Comparison of ENCODE assay signal across 9 cellular contexts in the genomic region with DNA sequence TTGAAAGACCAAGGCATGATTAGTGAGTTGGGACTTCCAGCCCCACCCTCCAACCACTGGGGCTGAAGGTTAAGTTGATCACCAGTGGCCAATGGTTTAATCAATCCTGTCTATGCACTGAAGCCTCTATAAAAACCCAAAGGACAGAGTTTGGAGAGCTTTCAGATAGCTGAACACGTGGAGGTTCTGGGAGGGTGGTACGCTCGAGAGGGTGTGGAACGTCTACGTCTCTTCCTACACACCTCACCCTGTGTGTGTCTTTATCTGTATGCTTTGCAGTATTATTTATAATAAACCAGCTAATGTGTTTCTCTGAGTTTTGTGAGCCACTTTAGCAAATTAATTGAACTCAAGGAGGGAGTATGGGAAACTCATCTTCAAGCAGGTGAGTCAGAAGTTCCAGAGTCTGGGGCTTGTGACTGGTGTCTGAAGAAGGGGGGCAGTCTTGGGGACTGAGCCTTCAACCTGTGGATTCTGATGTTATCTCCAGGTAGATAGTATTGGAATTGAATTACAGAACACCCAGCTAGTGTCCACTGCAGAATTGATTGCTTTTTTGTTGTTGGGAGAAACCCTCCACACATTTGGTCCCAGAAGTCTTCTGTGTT. TPM values are rescaled to one million over a fixed set of nuclear protein-coding genes. Genes with fewer than 3 reads are reported as not detected.
DNase-seq lines count a peak whose midpoint lies in the region; ATAC-seq and TF ChIP-seq lines count a peak whose summit lies in the region.
"Had no signal": no experiment of that assay in that cellular context is flagged by ENCODE, and none has a peak within 500 bp of the region (broad histone marks: within the 10 kb centered on the region; RNA-seq: fewer than 3 reads in every experiment).

No MANE protein-coding gene starts in this region.

- peaks cover 22% of the 10 kb centered on the region for H3K4me1 Mint-ChIP-seq in Caco-2 (ENCODE audit: low read depth, unreplicated experiment)
- peaks cover 75% of the 10 kb centered on the region for H3K4me1 Mint-ChIP-seq in activated naive CD8-positive, alpha-beta T cell (ENCODE audit: low read depth)

- BruUV-seq in Caco-2 (replicated peaks; lab: Mats Ljungman, UMichigan), result no TSS peak

- H3K36me3 ChIP-seq in Caco-2 (ENCODE audit: control insufficient read depth, insufficient read depth, low read length), result no peaks in the 10 kb centered on the region; the same call in 1 of the 2 replicates
- H3K36me3 ChIP-seq in spleen, result peaks cover 0 to 34% (median 16%) of the 10 kb centered on the region in 6 donors
- no peaks in the 10 kb centered on the region for H3K36me3 ChIP-seq in tibial nerve
- H3K36me3 ChIP-seq: Peyer's patch had no signal

- H3K9me3 Mint-ChIP-seq in Caco-2 (ENCODE audit: unreplicated experiment), result no peaks in the 10 kb centered on the region
- no peaks in the 10 kb centered on the region for H3K9me3 Mint-ChIP-seq in activated naive CD8-positive, alpha-beta T cell (ENCODE audit: low read depth)

- H3K36me3 Mint-ChIP-seq in Caco-2 (ENCODE audit: insufficient read depth, unreplicated experiment), result peaks cover 34% of the 10 kb centered on the region
- peaks cover 16% of the 10 kb centered on the region for H3K36me3 Mint-ChIP-seq in activated naive CD8-positive, alpha-beta T cell

- H3K27me3 ChIP-seq in Caco-2 (replicated peaks; ENCODE audit: control insufficient read depth, insufficient read depth, low read length) (no peaks in the 10 kb centered on the region), spleen (replicated peaks in 1 of 7) (no peaks in the 10 kb centered on the region), tibial nerve (no peaks in the 10 kb centered on the region)
- H3K27me3 ChIP-seq: Peyer's patch had no signal

- TF ChIP-seq POLR2A in spleen (IDR thresholded peaks at IDR 0.05) (no peak), GM18505 (IDR thresholded peaks at IDR 0.05; ENCODE audit: borderline replicate concordance, extremely low read depth, insufficient read depth, insufficient read length) (no peak), tibial nerve (IDR thresholded peaks at IDR 0.05) (no peak)

- H3K27ac ChIP-seq in spleen (peak overlapping the region in 2 of 8 donors; percentile 21 to 53), tibial nerve (no peak overlapping the region)
- H3K27ac ChIP-seq: Peyer's patch had no signal

- TF ChIP-seq CTCF in Caco-2 (IDR thresholded peaks at IDR 0.05; ENCODE audit: insufficient read depth in 1 of 2, low read depth in 1 of 2, low read length in 1 of 2, severe bottlenecking in 1 of 2, unreplicated experiment in 1 of 2) (no peak), spleen (IDR thresholded peaks at IDR 0.05 in 8 of 11, conservative IDR thresholded peaks at IDR 0.05 in 3 of 11) (no peak), tibial nerve (IDR thresholded peaks at IDR 0.05) (no peak)

- no peak for TF ChIP-seq EP300 in tibial nerve (IDR thresholded peaks at IDR 0.05)

- no peak for ATAC-seq in GM18505 (IDR thresholded peaks at IDR 0.05; ENCODE audit: unreplicated experiment)

- H3K4me3 ChIP-seq in Caco-2 (ENCODE audit: low read depth, low read length) (no peak overlapping the region), spleen (peak overlapping the region in 1 of 8 donors; percentile 3), tibial nerve (no peak overlapping the region)
- H3K4me3 ChIP-seq: Peyer's patch had no signal

- peak overlapping the region; percentile 33 for H3K27ac Mint-ChIP-seq in Caco-2 (ENCODE audit: unreplicated experiment)
- H3K27ac Mint-ChIP-seq in activated naive CD8-positive, alpha-beta T cell, result peak overlapping the region; percentile 88

- POLR2A ChIA-PET in Caco-2 (lab: Charles Lee), result no interaction called here

- H3K4me1 ChIP-seq in Caco-2 (peaks cover 5% of the 10 kb centered on the region; the same call in 1 of the 2 replicates), spleen (peaks cover 19 to 98% (median 77%) of the 10 kb centered on the region in 6 donors), tibial nerve (peaks cover 0 to 37% (median 18%) of the 10 kb centered on the region in 4 donors)

- H3K4me3 Mint-ChIP-seq in Caco-2 (ENCODE audit: unreplicated experiment), result no peak overlapping the region
- peak overlapping the region; percentile 53 for H3K4me3 Mint-ChIP-seq in activated naive CD8-positive, alpha-beta T cell

- 74 to 81% (median 79%) methylated on average over 5 of the region's 5 CpGs for WGBS in spleen, 5 donors
- WGBS in tibial nerve, 2 donors, result 88 to 89% methylated on average over 5 of the region's 5 CpGs

- intact Hi-C loops in Caco-2 (cut with micrococcal nuclease; ENCODE audit: unreplicated experiment) (no loop called here), spleen (cut with DNase I; ENCODE audit: low total_unique reads) (no loop called here)

- H3K9me3 ChIP-seq in Caco-2 (no peaks in the 10 kb centered on the region), spleen (peaks cover 0 to 7% (median 0%) of the 10 kb centered on the region in 8 donors), tibial nerve (peaks cover 0 to 6% (median 0%) of the 10 kb centered on the region in 4 donors)
- H3K9me3 ChIP-seq: Peyer's patch had no signal

- no peaks in the 10 kb centered on the region for H3K27me3 Mint-ChIP-seq in Caco-2 (ENCODE audit: insufficient read depth, unreplicated experiment)
- H3K27me3 Mint-ChIP-seq in activated naive CD8-positive, alpha-beta T cell, result no peaks in the 10 kb centered on the region

- DNase-seq in Caco-2, result no peak
- peak; percentile 63 for DNase-seq in M059J (ENCODE audit: low read depth)
- DNase-seq in spleen, result peak; percentile 19
- DNase-seq in NCI-H1694 (lab: John Stamatoyannopoulos, UW), result no peak
- DNase-seq in tibial nerve (ENCODE audit: low spot score in 2 of 2), result no peak
- DNase-seq in inferior parietal cortex (ENCODE audit: extremely low spot score), result no peak

- CTCF ChIA-PET in Caco-2 (lab: Charles Lee), result no interaction called here

RNA-seq across cellular contexts. Expression of gene ACTR3, which starts 20.3 kb away (rescaled TPM):
- total RNA-seq in Caco-2 (2022) (340 and 341 TPM in 2 replicates), spleen (100 to 1,000 TPM; 186 to 488 (median 286) TPM), tibial nerve (100 to 1,000 TPM in 1 of 4 donors, 10 to 100 TPM in 3; 73.0 to 106 (median 89.7) TPM)
- 272 and 393 TPM in 2 replicates for total RNA-seq in M059J (2014; rRNA removed; shearing (Covaris generic))
- polyA plus RNA-seq in spleen, result 100 to 1,000 TPM in 2 of 3 donors, 10 to 100 TPM in 1; 75.5 to 118 (median 115) TPM

Comparison
In these comparisons a context has a peak if more than half of its experiments do, and no peak if none do; other contexts are left out.
1. DNase-seq: peak in M059J (single experiment) and spleen (single experiment); none in Caco-2 (0 of 2), NCI-H1694 (single experiment), tibial nerve (0 of 2) and inferior parietal cortex (single experiment).